In the genomic region with DNA sequence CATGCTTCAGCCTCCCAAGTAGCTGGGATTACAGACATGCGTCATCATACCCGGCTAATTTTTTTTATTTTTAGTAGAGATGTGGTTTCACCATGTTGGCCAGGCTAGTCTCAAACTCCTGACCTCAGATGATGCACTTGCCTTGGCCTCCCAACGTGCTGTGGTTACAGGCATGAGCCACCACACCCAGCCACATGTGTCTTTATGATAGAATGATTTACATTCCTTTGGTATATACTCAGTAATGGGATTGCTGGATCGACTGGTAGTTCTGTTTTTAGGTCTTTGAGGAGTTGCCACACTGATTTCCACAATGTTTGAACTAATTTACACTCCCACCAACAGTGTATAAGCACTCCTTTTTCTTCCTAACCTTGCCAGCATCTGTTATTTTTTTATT, we compare ENCODE assay signal across 15 cellular contexts.
DNase-seq lines count a peak whose midpoint lies in the region; ATAC-seq, FAIRE-seq and TF ChIP-seq lines count a peak whose summit lies in the region.
"Had no signal": no experiment of that assay in that cellular context is flagged by ENCODE, and none has a peak within 500 bp of the region (broad histone marks: within the 10 kb centered on the region; RNA-seq: fewer than 3 reads in every experiment).

No MANE protein-coding gene starts in this region.

- no peaks in the 10 kb centered on the region for H3K27me3 Mint-ChIP-seq in progenitor cell of endocrine pancreas
- H3K27me3 Mint-ChIP-seq: CD8-positive, alpha-beta memory T cell; central memory CD8-positive, alpha-beta T cell had no signal

- ATAC-seq in GM21576 (IDR thresholded peaks at IDR 0.05; ENCODE audit: unreplicated experiment), result no peak
- ATAC-seq: activated CD8-positive, alpha-beta T cell treated with anti-CD3 and anti-CD28 coated beads, Interleukin-2, amount 10 ng/mL, durations not matched to agents 7 days and 5 days had no signal

- no peak overlapping the region for H3K4me3 Mint-ChIP-seq in progenitor cell of endocrine pancreas (ENCODE audit: low read depth)
- H3K4me3 Mint-ChIP-seq: activated CD8-positive, alpha-beta T cell treated with anti-CD3 and anti-CD28 coated beads, Interleukin-2, amount 10 ng/mL, durations not matched to agents 7 days and 5 days; CD8-positive, alpha-beta memory T cell; central memory CD8-positive, alpha-beta T cell; neural progenitor cell had no signal

- peak overlapping the region; percentile 93 for H3K27ac ChIP-seq in SJSA1
- H3K27ac ChIP-seq: neural progenitor cell had no signal

- H3K4me3 ChIP-seq in HFF-Myc (replicated peaks; ENCODE audit: low read depth, low read length) (no peak overlapping the region), SJSA1 (no peak overlapping the region), fibroblast of mammary gland (ENCODE audit: control insufficient read depth, low read depth, low read length) (no peak overlapping the region)
- H3K4me3 ChIP-seq: lung, neural progenitor cell had no signal

- no peaks in the 10 kb centered on the region for H3K27me3 ChIP-seq in SJSA1 (replicated peaks)
- H3K27me3 ChIP-seq: neural progenitor cell had no signal

- FAIRE-seq in D721Med (lab: Jason Lieb, UNC), result no peak

- H3K27ac Mint-ChIP-seq in progenitor cell of endocrine pancreas, result no peak overlapping the region
- H3K27ac Mint-ChIP-seq: activated CD8-positive, alpha-beta T cell treated with anti-CD3 and anti-CD28 coated beads, Interleukin-2, amount 10 ng/mL, durations not matched to agents 7 days and 5 days; CD8-positive, alpha-beta memory T cell; neural progenitor cell had no signal

- H3K9me3 Mint-ChIP-seq in progenitor cell of endocrine pancreas (ENCODE audit: low read depth), result peaks cover 19% of the 10 kb centered on the region

- H3K36me3 Mint-ChIP-seq in progenitor cell of endocrine pancreas (ENCODE audit: insufficient read depth), result no peaks in the 10 kb centered on the region
- H3K36me3 Mint-ChIP-seq: neural progenitor cell had no signal

- peaks cover 25% of the 10 kb centered on the region for H3K4me1 ChIP-seq in SJSA1 (replicated peaks)
- H3K4me1 ChIP-seq: neural progenitor cell had no signal

- no peaks in the 10 kb centered on the region for H3K4me1 Mint-ChIP-seq in progenitor cell of endocrine pancreas (ENCODE audit: low read depth)
- H3K4me1 Mint-ChIP-seq: CD8-positive, alpha-beta memory T cell; central memory CD8-positive, alpha-beta T cell; neural progenitor cell had no signal

- no peak for TF ChIP-seq CTCF in HFF-Myc (IDR thresholded peaks at IDR 0.05; ENCODE audit: low read depth, low read length, missing control alignments)
- TF ChIP-seq CTCF in fibroblast of mammary gland (conservative IDR thresholded peaks at IDR 0.05; ENCODE audit: control insufficient read depth, insufficient read depth, low read depth, low read length), result no peak
- TF ChIP-seq CTCF in D721Med (IDR thresholded peaks at IDR 0.05; ENCODE audit: insufficient read depth, missing control alignments), result no peak
- no peak for TF ChIP-seq CTCF in progenitor cell of endocrine pancreas (IDR thresholded peaks at IDR 0.05; ENCODE audit: unreplicated experiment)

- DNase-seq in HFF-Myc (ENCODE audit: extremely low read depth, low read depth) (peak; percentile 87), SJSA1 (ENCODE audit: low read depth in 1 of 2, low spot score in 2 of 2) (peak; percentile 95 to 96), fibroblast of mammary gland (ENCODE audit: low read depth) (peak; percentile 92), smooth muscle cell of the brain vasculature (ENCODE audit: low read depth, low spot score) (peak; percentile 17), D721Med (ENCODE audit: insufficient read length, low spot score) (no peak), progenitor cell of endocrine pancreas (ENCODE audit: low spot score, unreplicated experiment) (no peak)
- DNase-seq: activated CD8-positive, alpha-beta T cell treated with anti-CD3 and anti-CD28 coated beads, Interleukin-2, amount 10 ng/mL, durations not matched to agents 7 days and 5 days; activated gamma-delta T cell; CD8-positive, alpha-beta memory T cell; NCI-H1436 treated with DMSO at 0.1 percent for 48 hours; stimulated activated CD4-positive, alpha-beta T cell treated with anti-CD3 and anti-CD28 coated beads, Interleukin-12 subunit alpha, Interleukin-12 subunit beta, amount 100 ng/mL, for 4 hours had no signal

- peaks cover 6% of the 10 kb centered on the region for H3K9me3 ChIP-seq in SJSA1 (replicated peaks)

- peaks cover 6% of the 10 kb centered on the region for H3K36me3 ChIP-seq in SJSA1
- H3K36me3 ChIP-seq: neural progenitor cell had no signal

Comparison
In these comparisons a context has a peak if more than half of its experiments do, and no peak if none do; other contexts are left out.
1. DNase-seq: peak in HFF-Myc (single experiment), SJSA1 (2 of 2), fibroblast of mammary gland (single experiment) and smooth muscle cell of the brain vasculature (single experiment); none in D721Med (single experiment) and progenitor cell of endocrine pancreas (single experiment).